ENCODE assay signal across 19 cellular contexts in genomic region chr9:95296761-95297160, GRCh38.
"Had no signal": no experiment of that assay in that cellular context is flagged by ENCODE, and none has a peak within 500 bp of the region (broad histone marks: within the 10 kb centered on the region; RNA-seq: fewer than 3 reads in every experiment).

No MANE protein-coding gene starts in this region.

- H3K4me1 ChIP-seq: heart right ventricle, lower lobe of right lung, pancreas, prostate gland, spleen, suprapubic skin, tibial nerve had no signal

- H3K27ac ChIP-seq: heart right ventricle, lower lobe of right lung, pancreas, prostate gland, spleen, suprapubic skin, tibial nerve had no signal

- H3K27me3 ChIP-seq: heart right ventricle, pancreas, spleen, suprapubic skin, tibial nerve had no signal

- H3K4me3 ChIP-seq: heart right ventricle, lower lobe of right lung, pancreas, prostate gland, spleen, suprapubic skin, tibial nerve had no signal

- H3K9me3 ChIP-seq: heart right ventricle, lower lobe of right lung, pancreas, prostate gland, suprapubic skin, tibial nerve had no signal

- H3K36me3 ChIP-seq: lower lobe of right lung, pancreas, prostate gland, spleen, suprapubic skin had no signal

- DNase-seq: activated CD4-positive, alpha-beta T cell treated with anti-CD3 and anti-CD28 coated beads for 1 hour; activated CD4-positive, alpha-beta T cell treated with anti-CD3 and anti-CD28 coated beads, Interleukin-2, amount 10 ng/mL, durations not matched to agents 7 days and 5 days; activated CD8-positive, alpha-beta T cell treated with anti-CD3 and anti-CD28 coated beads for 36 hours; activated naive CD8-positive, alpha-beta T cell treated with anti-CD3 and anti-CD28 coated beads, Interleukin-2, amount 50 U/mL, for 24 hours; activated T-cell treated with anti-CD3 and anti-CD28 coated beads, Interleukin-2, amount 50 U/mL, for 48 hours; cerebellar nuclear complex; cortex of kidney; foreskin melanocyte; heart right ventricle; kidney glomerular epithelial cell; lower lobe of right lung; nephron progenitor cell; pancreas; spleen; stimulated activated naive CD4-positive, alpha-beta T cell; T-helper 2 cell had no signal
